Comparison of ENCODE assay signal across 8 cellular contexts in genomic region chr12:46585854-46586621, GRCh38.
A peak's percentile ranks its signal among the peaks of the same experiment; 100 is the strongest.
DNase-seq lines count a peak whose midpoint lies in the region; ATAC-seq and TF ChIP-seq lines count a peak whose summit lies in the region.

No MANE protein-coding gene starts in this region.

- peak overlapping the region; percentile 65 to 93 (median 83) for H3K27ac Mint-ChIP-seq in CD4-positive, alpha-beta memory T cell

- H3K4me3 ChIP-seq in CD4-positive, alpha-beta memory T cell (ENCODE audit: low read length in 2 of 2) = peak overlapping the region in 1 of 2 donors; percentile 16
- H3K4me3 ChIP-seq in upper lobe of right lung = no peak overlapping the region

- peaks cover 4 to 67% (median 50%) of the 10 kb centered on the region in 8 donors for H3K9me3 Mint-ChIP-seq in CD4-positive, alpha-beta memory T cell

- POLR2A ChIA-PET in CD4-positive, alpha-beta memory T cell (lab: Charles Lee; ENCODE audit: partially characterized antibody) = interaction anchor here (0.6 to 3.5 kb wide), 13 partner anchors 10 to 1303 kb away, joined by 3 to 29 read pairs (median 4); partner anchors contain the start of genes SLC38A1 and SLC38A2

- CTCF ChIA-PET in CD4-positive, alpha-beta memory T cell (lab: Charles Lee; ENCODE audit: partially characterized antibody) = interaction anchor here (0.8 to 1.7 kb wide), 3 partner anchors 23 to 213 kb away, joined by 3 to 7 read pairs (median 6); no protein-coding TSS in a partner anchor

- peaks cover 0 to 4% of the 10 kb centered on the region in 2 donors for H3K9me3 ChIP-seq in CD4-positive, alpha-beta memory T cell (ENCODE audit: control insufficient read depth in 1 of 2, low read length in 2 of 2)
- peaks cover 6% of the 10 kb centered on the region for H3K9me3 ChIP-seq in upper lobe of right lung

- intact Hi-C loops in CD4-positive, alpha-beta memory T cell (cut with micrococcal nuclease) = loop anchor here (10.0 kb wide), 1 partner anchor 211 kb away; the partner anchor contains the start of gene SLC38A2
- intact Hi-C loops in upper lobe of right lung (cut with DNase I) = no loop called here

- H3K4me1 ChIP-seq in CD4-positive, alpha-beta memory T cell (ENCODE audit: insufficient read depth, low read length) = peaks cover 21% of the 10 kb centered on the region
- peaks cover 4% of the 10 kb centered on the region for H3K4me1 ChIP-seq in upper lobe of right lung

- H3K4me3 Mint-ChIP-seq in CD4-positive, alpha-beta memory T cell = peak overlapping the region; percentile 53 to 78 (median 71)

- ATAC-seq in upper lobe of right lung (peak; percentile 23), HG02938 (IDR thresholded peaks at IDR 0.05; ENCODE audit: unreplicated experiment) (no peak), GM21717 (IDR thresholded peaks at IDR 0.05; ENCODE audit: unreplicated experiment) (no peak), HG03175 (IDR thresholded peaks at IDR 0.05; ENCODE audit: unreplicated experiment) (no peak)

- H3K27me3 ChIP-seq in CD4-positive, alpha-beta memory T cell (ENCODE audit: insufficient read depth, low read length) = no peaks in the 10 kb centered on the region
- H3K27me3 ChIP-seq in upper lobe of right lung = no peaks in the 10 kb centered on the region

- peaks cover 51 to 73% (median 63%) of the 10 kb centered on the region in 4 donors for H3K4me1 Mint-ChIP-seq in CD4-positive, alpha-beta memory T cell

- H3K27me3 Mint-ChIP-seq in CD4-positive, alpha-beta memory T cell = no peaks in the 10 kb centered on the region

- H3K27ac ChIP-seq in CD4-positive, alpha-beta memory T cell (ENCODE audit: low read depth, low read length) = no peak overlapping the region
- H3K27ac ChIP-seq in upper lobe of right lung = no peak overlapping the region

- H3K36me3 ChIP-seq in CD4-positive, alpha-beta memory T cell (ENCODE audit: insufficient read depth, low read length) = no peaks in the 10 kb centered on the region
- H3K36me3 ChIP-seq in upper lobe of right lung = no peaks in the 10 kb centered on the region

- TF ChIP-seq CTCF in upper lobe of right lung (IDR thresholded peaks at IDR 0.05) = no peak

- peak; percentile 54 to 71 (median 62) for DNase-seq in CD4-positive, alpha-beta memory T cell
- DNase-seq in LoVo (ENCODE audit: low spot score) (peak; percentile 61), hepatic stellate cell (ENCODE audit: low spot score) (peak; percentile 6), upper lobe of right lung (peak; percentile 65)
- DNase-seq in activated CD4-positive, alpha-beta T cell treated with anti-CD3 and anti-CD28 coated beads for 48 hours = peak; percentile 26

- peaks cover 35 to 39% of the 10 kb centered on the region in 2 donors for H3K36me3 Mint-ChIP-seq in CD4-positive, alpha-beta memory T cell

Comparison
In these comparisons a context has a peak if more than half of its experiments do, and no peak if none do; other contexts are left out.
1. DNase-seq: peak in every context shown above with its lines; median percentile 65 in upper lobe of right lung; 62 in CD4-positive, alpha-beta memory T cell; 61 in LoVo; 26 in activated CD4-positive, alpha-beta T cell treated with anti-CD3 and anti-CD28 coated beads for 48 hours; 6 in hepatic stellate cell.